In the genomic region with DNA sequence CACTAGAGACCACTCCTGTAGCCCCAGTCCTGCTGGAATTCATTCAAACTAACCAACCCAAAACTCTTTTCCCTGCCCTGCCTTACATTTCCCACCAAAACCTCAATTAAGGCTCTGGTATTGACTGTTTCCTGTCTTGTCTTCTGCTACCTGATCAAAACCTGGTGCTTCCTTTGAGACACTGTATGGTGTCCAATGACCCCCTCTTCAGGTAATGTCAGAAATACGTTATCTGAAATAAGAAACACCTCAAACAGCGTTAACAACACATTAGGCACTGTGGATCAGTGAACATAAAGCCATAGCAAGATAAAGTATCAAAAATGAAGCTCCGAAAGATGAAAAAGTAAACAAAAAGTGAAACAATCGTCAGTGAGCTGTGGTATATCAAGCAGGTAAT, we compare ENCODE assay signal across 29 cellular contexts.
"Had no signal": no experiment of that assay in that cellular context is flagged by ENCODE, and none has a peak within 500 bp of the region (broad histone marks: within the 10 kb centered on the region; RNA-seq: fewer than 3 reads in every experiment).

No MANE protein-coding gene starts in this region.

- ATAC-seq: activated T-cell treated with anti-CD3 and anti-CD28 coated beads, Interleukin-2, amount 50 U/mL, for 72 hours had no signal

- H3K4me1 ChIP-seq: ascending aorta, colonic mucosa, SJCRH30 had no signal

- H3K27me3 ChIP-seq: ascending aorta, cardiac muscle cell, colonic mucosa, SJCRH30 had no signal

- H3K9me3 ChIP-seq: ascending aorta, colonic mucosa, SJCRH30 had no signal

- FAIRE-seq: TTC549 had no signal

- H3K36me3 ChIP-seq: ascending aorta, cardiac muscle cell, colonic mucosa, SJCRH30 had no signal

- H3K27ac ChIP-seq: ascending aorta, cardiac muscle cell, colonic mucosa, SJCRH30, SK-N-MC had no signal

- DNase-seq: activated B cell treated with CpG ODN at 0.5 μM for 24 hours; activated CD4-positive, alpha-beta memory T cell treated with anti-CD3 and anti-CD28 coated beads, Interleukin-2, amount 10 ng/mL, durations not matched to agents 7 days and 5 days; activated CD4-positive, alpha-beta T cell treated with anti-CD3 and anti-CD28 coated beads for 4 hours; activated CD4-positive, alpha-beta T cell treated with anti-CD3 and anti-CD28 coated beads, Interleukin-2, amount 50 U/mL, for 1 hour; activated CD4-positive, CD25-positive, alpha-beta regulatory T cell treated with anti-CD3 and anti-CD28 coated beads, Interleukin-2, amount 50 U/mL, for 72 hours; activated gamma-delta T cell; activated naive CD4-positive, alpha-beta T cell treated with Interleukin-2 at 50 U/mL for 16 hours; activated naive CD8-positive, alpha-beta T cell treated with anti-CD3 and anti-CD28 coated beads, Interleukin-2, amount 10 ng/mL, durations not matched to agents 7 days and 5 days; activated T-cell treated with anti-CD3 and anti-CD28 coated beads, Interleukin-2, amount 50 U/mL, for 1 hour; activated T-cell treated with anti-CD3 and anti-CD28 coated beads, Interleukin-2, amount 50 U/mL, for 72 hours; amygdala; colonic mucosa; NCI-H1105; NCI-H1417 treated with DMSO at 0.1 percent for 48 hours; NCI-H187 treated with DMSO at 0.1 percent for 48 hours; NCI-H2081; NCI-H2171 treated with DMSO at 0.1 percent for 48 hours; NCI-H2227 treated with DMSO at 0.1 percent for 48 hours; NCI-H446; NCI-H510A treated with DMSO at 0.1 percent for 48 hours; NCI-H526 treated with DMSO at 0.1 percent for 48 hours; NCI-H82; NK-92 treated with Interleukin-12 subunit alpha and Interleukin-12 subunit beta, amount 100 ng/mL, for 24 hours; SHP77; SJCRH30 had no signal

- H3K4me3 ChIP-seq: ascending aorta, cardiac muscle cell, colonic mucosa, SJCRH30, SK-N-MC had no signal
